In genomic region chr17:38220867-38221266, GRCh38 we compare ENCODE assay signal across 5 cellular contexts. TPM values are rescaled to one million over a fixed set of nuclear protein-coding genes. Genes with fewer than 3 reads are reported as not detected.
"Had no signal": no experiment of that assay in that cellular context is flagged by ENCODE, and none has a peak within 500 bp of the region (broad histone marks: within the 10 kb centered on the region; RNA-seq: fewer than 3 reads in every experiment).

No MANE protein-coding gene starts in this region.

RNA-seq across cellular contexts. Expression of gene TBC1D3, which starts 28.5 kb away (rescaled TPM):
- total RNA-seq: GM23248, H4, H7, HepG2, HT1080 had no signal
